Comparison of ENCODE assay signal across 25 cellular contexts in the genomic region with DNA sequence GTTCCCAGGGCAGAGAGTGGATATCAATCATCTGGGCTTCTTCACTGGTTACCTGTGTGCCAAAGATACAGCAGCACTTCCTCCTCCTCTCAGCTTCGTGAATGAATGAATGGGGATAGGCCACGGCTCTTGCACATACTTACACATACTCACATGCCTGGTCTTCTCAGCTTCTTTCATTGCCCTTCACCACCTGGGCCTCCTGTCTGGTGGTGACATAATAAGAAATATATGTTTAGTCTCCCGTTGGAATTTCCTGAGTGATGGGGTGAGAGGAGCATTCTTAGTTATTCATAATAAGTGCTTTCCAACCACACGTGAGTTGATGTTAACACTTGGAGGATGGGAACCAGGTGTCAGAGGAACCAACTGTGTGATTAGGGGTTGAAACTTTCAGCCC.
DNase-seq lines count a peak whose midpoint lies in the region; ATAC-seq, FAIRE-seq and TF ChIP-seq lines count a peak whose summit lies in the region.
"Had no signal": no experiment of that assay in that cellular context is flagged by ENCODE, and none has a peak within 500 bp of the region (broad histone marks: within the 10 kb centered on the region; RNA-seq: fewer than 3 reads in every experiment).

No MANE protein-coding gene starts in this region.

- H2AFZ ChIP-seq in mammary epithelial cell (ENCODE audit: low read depth, low read length) = no peak overlapping the region
- H2AFZ ChIP-seq in astrocyte (ENCODE audit: low read depth, low read length) = no peak overlapping the region
- H2AFZ ChIP-seq: GM23338 had no signal

- H3K9me3 ChIP-seq in mammary epithelial cell (replicated peaks; ENCODE audit: insufficient read depth, low read length) (no peaks in the 10 kb centered on the region), breast epithelium (peaks cover 0 to 18% of the 10 kb centered on the region in 2 donors), astrocyte (ENCODE audit: insufficient read depth, low read depth, low read length) (peaks cover 5% of the 10 kb centered on the region)
- H3K9me3 ChIP-seq: HAP-1 had no signal

- no peak for TF ChIP-seq POLR2A in breast epithelium (IDR thresholded peaks at IDR 0.05)

- CTCF ChIA-PET in mammary epithelial cell (lab: Charles Lee; ENCODE audit: low non-redundant PET) = no interaction called here

- H4K20me1 ChIP-seq in mammary epithelial cell (ENCODE audit: insufficient read depth, low read length) = no peaks in the 10 kb centered on the region
- no peaks in the 10 kb centered on the region for H4K20me1 ChIP-seq in astrocyte (ENCODE audit: insufficient read depth, low read length)

- no peak for FAIRE-seq in astrocyte (lab: Jason Lieb, UNC)
- no peak for FAIRE-seq in D721Med (lab: Jason Lieb, UNC)
- FAIRE-seq: GM12891 had no signal

- in situ Hi-C loops in mammary epithelial cell (cut with MboI; ENCODE audit: low sequenced_read_pairs in 2 of 2) = no loop called here

- H3K4me3 ChIP-seq in mammary epithelial cell (replicated peaks in 1 of 3; ENCODE audit: insufficient read depth in 1 of 3, low read depth in 2 of 3, low read length in 3 of 3) (no peak overlapping the region), breast epithelium (no peak overlapping the region), astrocyte (ENCODE audit: insufficient read depth, low read depth, low read length) (no peak overlapping the region)
- H3K4me3 ChIP-seq: GM23338, HAP-1, SK-N-MC had no signal

- H3K27me3 Mint-ChIP-seq in astrocyte (ENCODE audit: low read depth, unreplicated experiment) = no peaks in the 10 kb centered on the region

- intact Hi-C loops in mammary epithelial cell (cut with micrococcal nuclease) (no loop called here), breast epithelium (cut with DNase I; ENCODE audit: low total_unique reads) (no loop called here)

- H3K9me3 Mint-ChIP-seq in astrocyte (ENCODE audit: unreplicated experiment) = peaks cover 10% of the 10 kb centered on the region

- H3K27ac ChIP-seq in mammary epithelial cell (ENCODE audit: insufficient read depth, low read depth, low read length) (no peak overlapping the region), breast epithelium (no peak overlapping the region), astrocyte (ENCODE audit: low read depth, low read length) (no peak overlapping the region)
- H3K27ac ChIP-seq: KMS-11, SK-N-MC had no signal

- H3K4me1 ChIP-seq in mammary epithelial cell (ENCODE audit: insufficient read depth, low read length) = no peaks in the 10 kb centered on the region
- H3K4me1 ChIP-seq in breast epithelium = no peaks in the 10 kb centered on the region
- H3K4me1 ChIP-seq in astrocyte (ENCODE audit: insufficient read depth, low read length) = no peaks in the 10 kb centered on the region
- H3K4me1 ChIP-seq: HAP-1 had no signal

- H3K27me3 ChIP-seq in mammary epithelial cell (ENCODE audit: insufficient read depth, low read length) (no peaks in the 10 kb centered on the region), breast epithelium (no peaks in the 10 kb centered on the region), astrocyte (ENCODE audit: insufficient read depth, low read length) (no peaks in the 10 kb centered on the region)

- no peaks in the 10 kb centered on the region for H3K36me3 Mint-ChIP-seq in astrocyte (ENCODE audit: low read depth, unreplicated experiment)
- H3K36me3 Mint-ChIP-seq: CD8-positive, alpha-beta T cell had no signal

- 20% methylated on average over 1 of the region's 4 CpGs for WGBS in mammary epithelial cell (ENCODE audit: low coverage, missing lambda C conversion rate)

- no peaks in the 10 kb centered on the region for H3K36me3 ChIP-seq in mammary epithelial cell (ENCODE audit: insufficient read depth, low read length)
- H3K36me3 ChIP-seq in breast epithelium = no peaks in the 10 kb centered on the region
- H3K36me3 ChIP-seq in astrocyte (ENCODE audit: insufficient read depth, low read length) = no peaks in the 10 kb centered on the region
- H3K36me3 ChIP-seq: HAP-1 had no signal

- peak overlapping the region; percentile 56 for H3K27ac Mint-ChIP-seq in astrocyte (ENCODE audit: unreplicated experiment)
- H3K27ac Mint-ChIP-seq: CD8-positive, alpha-beta T cell; GM23338 had no signal

- ATAC-seq in GM19395 (IDR thresholded peaks at IDR 0.05; ENCODE audit: unreplicated experiment) = no peak
- ATAC-seq: CD8-positive, alpha-beta T cell; GM23338; PC-3 had no signal

- H3K79me2 ChIP-seq in mammary epithelial cell (ENCODE audit: insufficient read depth, low read length) = no peaks in the 10 kb centered on the region
- H3K79me2 ChIP-seq in astrocyte (ENCODE audit: insufficient read depth, low read length) = no peaks in the 10 kb centered on the region

- H3K4me1 Mint-ChIP-seq in astrocyte (ENCODE audit: low read depth, unreplicated experiment) = peaks cover 11% of the 10 kb centered on the region

- TF ChIP-seq CTCF in mammary epithelial cell (conservative IDR thresholded peaks at IDR 0.05 in 1 of 2, IDR thresholded peaks at IDR 0.05 in 1 of 2; ENCODE audit: extremely low read depth in 1 of 2, insufficient read depth in 1 of 2, low read depth in 1 of 2, low read length in 2 of 2) = no peak
- TF ChIP-seq CTCF in breast epithelium (IDR thresholded peaks at IDR 0.05) = no peak
- TF ChIP-seq CTCF in astrocyte (IDR thresholded peaks at IDR 0.05; ENCODE audit: insufficient read depth, low read depth, low read length) = no peak
- TF ChIP-seq CTCF in D721Med (IDR thresholded peaks at IDR 0.05; ENCODE audit: insufficient read depth, missing control alignments) = no peak

- DNase-seq in mammary epithelial cell (peak; percentile 24), breast epithelium (ENCODE audit: low spot score in 2 of 2) (no peak), astrocyte (ENCODE audit: low read depth) (peak; percentile 19), kidney tubule cell (ENCODE audit: low spot score) (peak; percentile 89), NCI-H187 treated with DMSO at 0.1 percent for 48 hours (lab: John Stamatoyannopoulos, UW) (no peak), D721Med (ENCODE audit: insufficient read length, low spot score) (no peak), OCI-M1 (lab: John Stamatoyannopoulos, UW) (no peak)
- DNase-seq: 8988T; C1 segment of cervical spinal cord; Calu3; CD8-positive, alpha-beta T cell; DMS79; IMR-90; NCI-H146; NCI-H2029 treated with DMSO at 0.1 percent for 48 hours; NCI-H226; PC-3; RPMI8226; SHP77 treated with DMSO at 0.1 percent for 48 hours had no signal

- BruUV-seq in mammary epithelial cell (replicated peaks; lab: Mats Ljungman, UMichigan) = no TSS peak

- no peak overlapping the region for H3K4me2 ChIP-seq in mammary epithelial cell (ENCODE audit: insufficient read depth, low read depth, low read length)
- no peak overlapping the region for H3K4me2 ChIP-seq in astrocyte (ENCODE audit: low read length)
- H3K4me2 ChIP-seq: GM23338, KMS-11 had no signal

- no peak overlapping the region for H3K4me3 Mint-ChIP-seq in astrocyte (ENCODE audit: unreplicated experiment)
- H3K4me3 Mint-ChIP-seq: CD8-positive, alpha-beta T cell; GM23338 had no signal

- dilution Hi-C loops in mammary epithelial cell (cut with HindIII; ENCODE audit: low sequenced_read_pairs) = no loop called here

- no peak overlapping the region for H3K9ac ChIP-seq in mammary epithelial cell (ENCODE audit: insufficient read depth, low read length)
- no peak overlapping the region for H3K9ac ChIP-seq in astrocyte (ENCODE audit: low read length)
- H3K9ac ChIP-seq: KMS-11 had no signal

Comparison
In these comparisons a context has a peak if more than half of its experiments do, and no peak if none do; other contexts are left out.
1. DNase-seq: peak in mammary epithelial cell (single experiment), astrocyte (single experiment) and kidney tubule cell (single experiment); none in breast epithelium (0 of 2), NCI-H187 treated with DMSO at 0.1 percent for 48 hours (single experiment), D721Med (single experiment) and OCI-M1 (single experiment).